10 cellular contexts compared by ENCODE assay signal in the genomic region with DNA sequence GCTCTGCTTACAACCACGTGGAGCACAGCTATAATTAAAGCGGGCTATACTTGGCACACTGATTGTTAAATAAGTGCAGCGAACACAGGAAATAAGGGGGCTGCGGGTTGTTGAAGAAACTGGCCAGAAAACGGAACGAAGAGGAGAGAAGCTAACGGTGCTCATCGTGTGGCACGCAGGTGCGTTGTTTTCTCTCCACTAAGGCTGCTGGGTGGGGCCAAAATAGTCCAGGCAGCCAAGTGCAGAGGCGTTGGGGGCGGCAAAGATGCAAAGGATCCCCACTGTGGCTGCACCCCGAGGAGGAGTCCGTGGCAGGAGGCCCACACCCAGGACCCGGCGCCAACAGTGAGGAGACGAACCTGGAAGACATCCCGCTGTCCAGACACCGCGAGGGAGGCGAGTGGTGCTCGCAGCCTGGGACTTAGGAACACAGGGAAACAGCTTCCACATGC. TPM values are rescaled to one million over a fixed set of nuclear protein-coding genes. Genes with fewer than 3 reads are reported as not detected.
DNase-seq lines count a peak whose midpoint lies in the region; ATAC-seq and TF ChIP-seq lines count a peak whose summit lies in the region.
"Had no signal": no experiment of that assay in that cellular context is flagged by ENCODE, and none has a peak within 500 bp of the region (broad histone marks: within the 10 kb centered on the region; RNA-seq: fewer than 3 reads in every experiment).

No MANE protein-coding gene starts in this region.

- H3K9me3 Mint-ChIP-seq in activated CD8-positive, alpha-beta memory T cell treated with anti-CD3 and anti-CD28 coated beads, Interleukin-2, amount 10 ng/mL, durations not matched to agents 7 days and 5 days (ENCODE audit: low read depth) = no peaks in the 10 kb centered on the region

- CTCF ChIA-PET in activated CD8-positive, alpha-beta memory T cell treated with anti-CD3 and anti-CD28 coated beads, Interleukin-2, amount 10 ng/mL, durations not matched to agents 7 days and 5 days (lab: Charles Lee) = interaction anchor here (1.1 kb wide), 1 partner anchor 8 kb away, joined by 3 read pairs; a partner anchor contains a TSS

- peak; percentile 33 for ATAC-seq in activated CD8-positive, alpha-beta memory T cell treated with anti-CD3 and anti-CD28 coated beads, Interleukin-2, amount 10 ng/mL, durations not matched to agents 7 days and 5 days
- ATAC-seq in HG02763 (IDR thresholded peaks at IDR 0.05; ENCODE audit: unreplicated experiment) = peak; percentile 84
- no peak for ATAC-seq in stimulated activated naive CD8-positive, alpha-beta T cell treated with anti-CD3 and anti-CD28 coated beads, Interleukin-15, Interleukin-2, amounts not matched to agents 100 U/mL and 50 U/mL, for 24 hours
- no peak for ATAC-seq in GM18505 (IDR thresholded peaks at IDR 0.05; ENCODE audit: unreplicated experiment)

- H3K36me3 Mint-ChIP-seq in activated CD8-positive, alpha-beta memory T cell treated with anti-CD3 and anti-CD28 coated beads, Interleukin-2, amount 10 ng/mL, durations not matched to agents 7 days and 5 days = no peaks in the 10 kb centered on the region

- H3K27ac ChIP-seq in SJSA1 (no peak overlapping the region), SJCRH30 (no peak overlapping the region)
- H3K27ac ChIP-seq: C4-2B had no signal

- H3K4me1 ChIP-seq in SJSA1 (replicated peaks) = no peaks in the 10 kb centered on the region
- no peaks in the 10 kb centered on the region for H3K4me1 ChIP-seq in SJCRH30

- DNase-seq in activated CD8-positive, alpha-beta memory T cell treated with anti-CD3 and anti-CD28 coated beads, Interleukin-2, amount 10 ng/mL, durations not matched to agents 7 days and 5 days = no peak
- no peak for DNase-seq in activated CD8-positive, alpha-beta memory T cell treated with anti-CD3 and anti-CD28 coated beads, Interleukin-2, amount 50 U/mL, for 48 hours
- DNase-seq in SJSA1 (ENCODE audit: low read depth in 1 of 2, low spot score in 2 of 2) = no peak
- DNase-seq in stimulated activated naive CD8-positive, alpha-beta T cell treated with anti-CD3 and anti-CD28 coated beads, Interleukin-15, Interleukin-2, amounts not matched to agents 100 U/mL and 50 U/mL, for 24 hours = peak; percentile 38
- no peak for DNase-seq in NCI-H2171 treated with DMSO at 0.1 percent for 48 hours (lab: John Stamatoyannopoulos, UW)
- no peak for DNase-seq in SJCRH30
- DNase-seq: glutamatergic neuron had no signal

- no peak overlapping the region for H3K27ac Mint-ChIP-seq in activated CD8-positive, alpha-beta memory T cell treated with anti-CD3 and anti-CD28 coated beads, Interleukin-2, amount 10 ng/mL, durations not matched to agents 7 days and 5 days

- H3K4me3 Mint-ChIP-seq in activated CD8-positive, alpha-beta memory T cell treated with anti-CD3 and anti-CD28 coated beads, Interleukin-2, amount 10 ng/mL, durations not matched to agents 7 days and 5 days = peak overlapping the region; percentile 43

- H3K4me1 Mint-ChIP-seq in activated CD8-positive, alpha-beta memory T cell treated with anti-CD3 and anti-CD28 coated beads, Interleukin-2, amount 10 ng/mL, durations not matched to agents 7 days and 5 days = peaks cover 3% of the 10 kb centered on the region

- H3K27me3 ChIP-seq in SJSA1 (replicated peaks) = no peaks in the 10 kb centered on the region
- no peaks in the 10 kb centered on the region for H3K27me3 ChIP-seq in SJCRH30

- peaks cover 3% of the 10 kb centered on the region for H3K27me3 Mint-ChIP-seq in activated CD8-positive, alpha-beta memory T cell treated with anti-CD3 and anti-CD28 coated beads, Interleukin-2, amount 10 ng/mL, durations not matched to agents 7 days and 5 days

- H3K36me3 ChIP-seq in SJSA1 (no peaks in the 10 kb centered on the region), SJCRH30 (no peaks in the 10 kb centered on the region)

- no peaks in the 10 kb centered on the region for H3K9me3 ChIP-seq in SJSA1 (replicated peaks)
- H3K9me3 ChIP-seq in SJCRH30 (replicated peaks) = no peaks in the 10 kb centered on the region

- no peak for TF ChIP-seq POLR2A in GM18505 (IDR thresholded peaks at IDR 0.05; ENCODE audit: borderline replicate concordance, extremely low read depth, insufficient read depth, insufficient read length)

- H3K4me3 ChIP-seq in SJSA1 (peak overlapping the region; percentile 20), SJCRH30 (no peak overlapping the region)

RNA-seq across cellular contexts. Expression of a gene that starts 8.1 kb away (rescaled TPM):
- 1 to 10 TPM in 1 of 2 experiments, under 1 TPM in 1; 0.89 to 2.1 TPM for total RNA-seq in activated CD8-positive, alpha-beta memory T cell treated with anti-CD3 and anti-CD28 coated beads, Interleukin-2, amount 10 ng/mL, durations not matched to agents 7 days and 5 days
- 0.03 TPM in 1 of 2 replicates, not detected in the other for total RNA-seq in SJSA1 (2014; rRNA removed; shearing (Covaris generic))
- total RNA-seq in SJCRH30 (2014; rRNA removed; shearing (Covaris generic)) = 0.08 TPM in 1 of 2 replicates, not detected in the other

RNA-seq across cellular contexts. Expression of a gene that starts 34.8 kb away (rescaled TPM):
- 10 to 100 TPM; 18.1 to 20.9 TPM for total RNA-seq in activated CD8-positive, alpha-beta memory T cell treated with anti-CD3 and anti-CD28 coated beads, Interleukin-2, amount 10 ng/mL, durations not matched to agents 7 days and 5 days
- total RNA-seq in SJSA1 (2014; rRNA removed; shearing (Covaris generic)) = 10.3 and 13.5 TPM in 2 replicates
- total RNA-seq in SJCRH30 (2014; rRNA removed; shearing (Covaris generic)) = 22.6 and 23.4 TPM in 2 replicates

Comparison
In these comparisons a context has a peak if more than half of its experiments do, and no peak if none do; other contexts are left out.
1. ATAC-seq: peak in activated CD8-positive, alpha-beta memory T cell treated with anti-CD3 and anti-CD28 coated beads, Interleukin-2, amount 10 ng/mL, durations not matched to agents 7 days and 5 days (single experiment) and HG02763 (single experiment); none in stimulated activated naive CD8-positive, alpha-beta T cell treated with anti-CD3 and anti-CD28 coated beads, Interleukin-15, Interleukin-2, amounts not matched to agents 100 U/mL and 50 U/mL, for 24 hours (single experiment) and GM18505 (single experiment).